Comparison of ENCODE assay signal across 19 cellular contexts in genomic region chr6:129634411-129635230, GRCh38.
A peak's percentile ranks its signal among the peaks of the same experiment; 100 is the strongest.
DNase-seq lines count a peak whose midpoint lies in the region; ATAC-seq, FAIRE-seq and TF ChIP-seq lines count a peak whose summit lies in the region.
"Had no signal": no experiment of that assay in that cellular context is flagged by ENCODE, and none has a peak within 500 bp of the region (broad histone marks: within the 10 kb centered on the region; RNA-seq: fewer than 3 reads in every experiment).

No MANE protein-coding gene starts in this region.

- H3K4me1 ChIP-seq in IMR-90 (ENCODE audit: control insufficient read depth, insufficient read depth, low read length): peaks cover 17% of the 10 kb centered on the region
- peaks cover 0 to 4% of the 10 kb centered on the region in 2 donors for H3K4me1 ChIP-seq in small intestine (ENCODE audit: control insufficient read depth in 2 of 2, insufficient read depth in 1 of 2, low read depth in 1 of 2, low read length in 1 of 2)

- no peaks in the 10 kb centered on the region for H4K20me1 ChIP-seq in IMR-90 (ENCODE audit: insufficient read depth, low read length)

- 0 out of 3 replicates have a peak overlapping the region, but pooled peaks have one; percentile 64 for H2BK15ac ChIP-seq in IMR-90 (ENCODE audit: low read depth, low read length)

- no peak overlapping the region; a peak in 1 of 4 replicates for H4K8ac ChIP-seq in IMR-90 (ENCODE audit: low read depth in 2 of 2, low read length in 2 of 2)

- no peak overlapping the region for H2BK5ac ChIP-seq in IMR-90 (ENCODE audit: low read depth, low read length, poor library complexity, severe bottlenecking)

- CTCF ChIA-PET in IMR-90 (lab: Yijun Ruan, JAX): no interaction called here

- POLR2A ChIA-PET in IMR-90 (lab: Charles Lee; ENCODE audit: unreplicated experiment): no interaction called here

- no peak overlapping the region for H2BK20ac ChIP-seq in IMR-90 (ENCODE audit: low read depth, low read length)

- no peak overlapping the region for H3K18ac ChIP-seq in IMR-90 (ENCODE audit: low read depth, low read length)

- H3K9me3 ChIP-seq in IMR-90 (ENCODE audit: control insufficient read depth, insufficient read depth, low read length) (no peaks in the 10 kb centered on the region), small intestine (ENCODE audit: control insufficient read depth, low read depth) (no peaks in the 10 kb centered on the region)
- H3K9me3 ChIP-seq: heart left ventricle had no signal

- peak; percentile 30 for DNase-seq in IMR-90
- DNase-seq in small intestine: peak; percentile 9
- DNase-seq in NCI-H345 (lab: John Stamatoyannopoulos, UW): no peak
- DNase-seq in activated T-cell treated with anti-CD3 and anti-CD28 coated beads, Interleukin-2, amount 50 U/mL, for 24 hours: no peak
- no peak for DNase-seq in GM10266 (ENCODE audit: extremely low spot score)
- DNase-seq: activated CD4-positive, alpha-beta T cell treated with anti-CD3 and anti-CD28 coated beads, Interleukin-2, amount 10 ng/mL, durations not matched to agents 7 days and 5 days; GOT3; heart left ventricle; NCI-H1436; NCI-H2171; stimulated activated CD4-positive, alpha-beta T cell treated with anti-CD3 and anti-CD28 coated beads, Interleukin-4, amount 100 ng/mL, for 1 hour; T-helper 17 cell had no signal

- 0 out of 2 replicates have a peak overlapping the region, but pooled peaks have one; percentile 22 for H3K14ac ChIP-seq in IMR-90 (replicated peaks; ENCODE audit: low read depth, low read length)

- WGBS in IMR-90 (ENCODE audit: extremely low coverage in 2 of 2, insufficient read length in 1 of 2), 2 experiments: no CpG with 5 or more reads among the region's 4 CpGs
- WGBS in small intestine, 3 donors: 19 to 64% (median 44%) methylated on average over 4 of the region's 4 CpGs

- ATAC-seq in GM21423 (IDR thresholded peaks at IDR 0.05; ENCODE audit: unreplicated experiment) (peak; percentile 46), IMR-90 (ENCODE audit: low read depth) (no peak)
- ATAC-seq: HepG2, T-helper 17 cell had no signal

- no peaks in the 10 kb centered on the region for H3K9me3 Mint-ChIP-seq in activated T-cell treated with anti-CD3 and anti-CD28 coated beads, Interleukin-2, amount 50 U/mL, for 24 hours
- H3K9me3 Mint-ChIP-seq: activated CD4-positive, alpha-beta T cell treated with anti-CD3 and anti-CD28 coated beads, Interleukin-2, amount 10 ng/mL, durations not matched to agents 7 days and 5 days; brain; stimulated activated naive CD8-positive, alpha-beta T cell treated with anti-CD3 and anti-CD28 coated beads, Interleukin-15, Interleukin-2, amounts not matched to agents 100 ng/mL and 50 ng/mL, for 24 hours had no signal

- peak overlapping the region; percentile 54; the same call in 1 of the 2 replicates for H3K4ac ChIP-seq in IMR-90 (ENCODE audit: low read depth, low read length)

- H3K27me3 ChIP-seq in IMR-90 (ENCODE audit: control insufficient read depth, insufficient read depth, low read length) (no peaks in the 10 kb centered on the region), small intestine (ENCODE audit: control insufficient read depth in 2 of 2, insufficient read depth in 2 of 2, low read length in 2 of 2) (no peaks in the 10 kb centered on the region)
- H3K27me3 ChIP-seq: heart left ventricle had no signal

- H2AK5ac ChIP-seq in IMR-90 (ENCODE audit: low read depth, low read length): 0 out of 2 replicates have a peak overlapping the region, but pooled peaks have one; percentile 52

- H3K36me3 ChIP-seq in IMR-90 (ENCODE audit: control insufficient read depth, insufficient read depth, low read length) (no peaks in the 10 kb centered on the region), small intestine (ENCODE audit: control insufficient read depth in 2 of 2, insufficient read depth in 2 of 2, low read length in 2 of 2) (peaks cover 6 to 27% of the 10 kb centered on the region in 2 donors)

- no peak for TF ChIP-seq CTCF in IMR-90 (conservative IDR thresholded peaks at IDR 0.05; ENCODE audit: low read depth, low read length)
- no peak for TF ChIP-seq CTCF in GM10266 (IDR thresholded peaks at IDR 0.05; ENCODE audit: control insufficient read depth, insufficient read depth, low read depth, missing control alignments)

- H3K27me3 Mint-ChIP-seq in activated T-cell treated with anti-CD3 and anti-CD28 coated beads, Interleukin-2, amount 50 U/mL, for 24 hours: no peaks in the 10 kb centered on the region
- H3K27me3 Mint-ChIP-seq: activated CD4-positive, alpha-beta T cell treated with anti-CD3 and anti-CD28 coated beads, Interleukin-2, amount 10 ng/mL, durations not matched to agents 7 days and 5 days; brain; stimulated activated naive CD8-positive, alpha-beta T cell treated with anti-CD3 and anti-CD28 coated beads, Interleukin-15, Interleukin-2, amounts not matched to agents 100 ng/mL and 50 ng/mL, for 24 hours; T-helper 17 cell had no signal

- H4K5ac ChIP-seq in IMR-90 (ENCODE audit: low read depth, low read length): no peak overlapping the region

- no peak for TF ChIP-seq RAD21 in IMR-90 (IDR thresholded peaks at IDR 0.05; ENCODE audit: low read length)

- no peak overlapping the region for H2BK120ac ChIP-seq in IMR-90 (ENCODE audit: low read depth, low read length)

- FAIRE-seq in colon (lab: Jason Lieb, UNC) (peak; percentile 58), small intestine (lab: Jason Lieb, UNC) (no peak)
- FAIRE-seq: HepG2 had no signal

- H3K4me3 Mint-ChIP-seq in activated T-cell treated with anti-CD3 and anti-CD28 coated beads, Interleukin-2, amount 50 U/mL, for 24 hours: no peak overlapping the region
- H3K4me3 Mint-ChIP-seq: activated CD4-positive, alpha-beta T cell treated with anti-CD3 and anti-CD28 coated beads, Interleukin-2, amount 10 ng/mL, durations not matched to agents 7 days and 5 days; stimulated activated naive CD8-positive, alpha-beta T cell treated with anti-CD3 and anti-CD28 coated beads, Interleukin-15, Interleukin-2, amounts not matched to agents 100 ng/mL and 50 ng/mL, for 24 hours; T-helper 17 cell had no signal

- no peak overlapping the region for H3K27ac Mint-ChIP-seq in activated T-cell treated with anti-CD3 and anti-CD28 coated beads, Interleukin-2, amount 50 U/mL, for 24 hours
- H3K27ac Mint-ChIP-seq: stimulated activated naive CD8-positive, alpha-beta T cell treated with anti-CD3 and anti-CD28 coated beads, Interleukin-15, Interleukin-2, amounts not matched to agents 100 ng/mL and 50 ng/mL, for 24 hours; T-helper 17 cell had no signal

- H3K4me2 ChIP-seq in IMR-90 (ENCODE audit: low read depth, low read length): no peak overlapping the region

- H3K4me1 Mint-ChIP-seq in activated T-cell treated with anti-CD3 and anti-CD28 coated beads, Interleukin-2, amount 50 U/mL, for 24 hours (ENCODE audit: low read depth): peaks cover 9% of the 10 kb centered on the region
- H3K4me1 Mint-ChIP-seq: activated CD4-positive, alpha-beta T cell treated with anti-CD3 and anti-CD28 coated beads, Interleukin-2, amount 10 ng/mL, durations not matched to agents 7 days and 5 days; T-helper 17 cell had no signal

- no peak overlapping the region for H3K9ac ChIP-seq in IMR-90 (ENCODE audit: low read depth, low read length)

- H3K4me3 ChIP-seq in IMR-90 (ENCODE audit: insufficient read depth, low read depth, low read length) (no peak overlapping the region), small intestine (ENCODE audit: low read depth in 1 of 2, low read length in 2 of 2) (no peak overlapping the region)
- H3K4me3 ChIP-seq: coronary artery, heart left ventricle had no signal

- H3K79me1 ChIP-seq in IMR-90 (ENCODE audit: low read depth in 1 of 2, low read length in 2 of 2): peaks cover 3 to 33% of the 10 kb centered on the region in 2 experiments; a peak in 3 of 4 replicates

- BruUV-seq in IMR-90 (replicated peaks; lab: Mats Ljungman, UMichigan): no TSS peak

- no peak overlapping the region for H3K23ac ChIP-seq in IMR-90 (ENCODE audit: low read depth, low read length)

- intact Hi-C loops in IMR-90 (cut with micrococcal nuclease): no loop called here

- no peak overlapping the region for H2AK9ac ChIP-seq in IMR-90 (replicated peaks; ENCODE audit: low read depth, low read length, poor library complexity)

- H3K9me1 ChIP-seq in IMR-90 (ENCODE audit: insufficient read depth, low read length): 0 out of 2 replicates have a peak, but pooled peaks cover 4% of the 10 kb centered on the region

- H3K56ac ChIP-seq in IMR-90 (ENCODE audit: extremely low read depth, insufficient read depth, low read length): no peak overlapping the region

- H3K36me3 Mint-ChIP-seq in activated T-cell treated with anti-CD3 and anti-CD28 coated beads, Interleukin-2, amount 50 U/mL, for 24 hours (ENCODE audit: low read depth): no peaks in the 10 kb centered on the region

- no peak overlapping the region for H2AFZ ChIP-seq in IMR-90 (replicated peaks; ENCODE audit: low read length, poor library complexity)

- TF ChIP-seq POLR2A in IMR-90 (IDR thresholded peaks at IDR 0.05; ENCODE audit: low read depth, low read length): no peak

- in situ Hi-C loops in IMR-90 (cut with MboI; ENCODE audit: low sequenced_read_pairs): no loop called here

- dilution Hi-C loops in IMR-90 (cut with HindIII; ENCODE audit: low sequenced_read_pairs, unreplicated experiment): no loop called here

- no peak overlapping the region; the same call in 1 of the 2 replicates for H4K91ac ChIP-seq in IMR-90 (ENCODE audit: insufficient read depth, low read depth, low read length)

- H3K27ac ChIP-seq in IMR-90 (ENCODE audit: insufficient read depth, low read length) (no peak overlapping the region), small intestine (ENCODE audit: low read depth in 1 of 2, low read length in 1 of 2) (no peak overlapping the region)
- H3K27ac ChIP-seq: VCaP had no signal

TF ChIP-seq in IMR-90, 13 proteins besides CTCF, POLR2A, EP300 and RAD21 (continues in another document):
- TF ChIP-seq ELK1 (IDR thresholded peaks at IDR 0.05; ENCODE audit: borderline replicate concordance, low read depth, low read length): no peak
- TF ChIP-seq CEBPB (IDR thresholded peaks at IDR 0.05; ENCODE audit: low read depth, low read length): no peak
- no peak for TF ChIP-seq MAZ (IDR thresholded peaks at IDR 0.05; ENCODE audit: borderline replicate concordance, low read depth, low read length)
- no peak for TF ChIP-seq NFE2L2 (IDR thresholded peaks at IDR 0.05; ENCODE audit: low read depth, low read length)
- no peak for TF ChIP-seq MAFK (IDR thresholded peaks at IDR 0.05; ENCODE audit: low read depth, low read length)
- TF ChIP-seq RFX5 (IDR thresholded peaks at IDR 0.05; ENCODE audit: low read depth, low read length): no peak
- no peak for TF ChIP-seq MXI1 (IDR thresholded peaks at IDR 0.05; ENCODE audit: borderline replicate concordance, low read depth, low read length)
- TF ChIP-seq FOS (IDR thresholded peaks at IDR 0.05; ENCODE audit: low read depth, low read length): no peak

Comparison
In these comparisons a context has a peak if more than half of its experiments do, and no peak if none do; other contexts are left out.
1. DNase-seq: peak in IMR-90 (single experiment) and small intestine (single experiment); none in NCI-H345 (single experiment), activated T-cell treated with anti-CD3 and anti-CD28 coated beads, Interleukin-2, amount 50 U/mL, for 24 hours (single experiment) and GM10266 (single experiment).